20 cellular contexts compared by ENCODE assay signal in genomic region chr1:162138599-162139397, GRCh38.
A peak's percentile ranks its signal among the peaks of the same experiment; 100 is the strongest.
DNase-seq lines count a peak whose midpoint lies in the region; ATAC-seq and TF ChIP-seq lines count a peak whose summit lies in the region.
"Had no signal": no experiment of that assay in that cellular context is flagged by ENCODE, and none has a peak within 500 bp of the region (broad histone marks: within the 10 kb centered on the region; RNA-seq: fewer than 3 reads in every experiment).

No MANE protein-coding gene starts in this region.

- H3K9me3 Mint-ChIP-seq in endothelial cell (ENCODE audit: unreplicated experiment) (no peaks in the 10 kb centered on the region), neural crest cell (peaks cover 5% of the 10 kb centered on the region)
- H3K9me3 Mint-ChIP-seq: CD14-positive monocyte had no signal

- peak overlapping the region; percentile 63 for H3K4me2 ChIP-seq in BLaER1
- H3K4me2 ChIP-seq: SK-N-SH had no signal

- H3K4me1 Mint-ChIP-seq in endothelial cell (ENCODE audit: unreplicated experiment) (peaks cover 64% of the 10 kb centered on the region), neural crest cell (peaks cover 50% of the 10 kb centered on the region)

- H3K9me3 ChIP-seq in BLaER1 (no peaks in the 10 kb centered on the region), mucosa of descending colon (no peaks in the 10 kb centered on the region)
- H3K9me3 ChIP-seq: SK-N-SH had no signal

- TF ChIP-seq CTCF in endothelial cell (IDR thresholded peaks at IDR 0.05; ENCODE audit: unreplicated experiment): no peak
- no peak for TF ChIP-seq CTCF in neural crest cell (conservative IDR thresholded peaks at IDR 0.05)
- no peak for TF ChIP-seq CTCF in mucosa of descending colon (IDR thresholded peaks at IDR 0.05)

- no peak overlapping the region for H3K9ac ChIP-seq in BLaER1
- H3K9ac ChIP-seq: SK-N-SH had no signal

- H3K36me3 Mint-ChIP-seq in endothelial cell (ENCODE audit: low read depth, unreplicated experiment): peaks cover 3% of the 10 kb centered on the region
- peaks cover 3% of the 10 kb centered on the region for H3K36me3 Mint-ChIP-seq in neural crest cell (ENCODE audit: low read depth)
- H3K36me3 Mint-ChIP-seq: CD14-positive monocyte had no signal

- H3K27ac ChIP-seq in BLaER1: no peak overlapping the region

- H3K27ac Mint-ChIP-seq in endothelial cell (ENCODE audit: unreplicated experiment): peak overlapping the region; percentile 90
- H3K27ac Mint-ChIP-seq in neural crest cell (ENCODE audit: unreplicated experiment): peak overlapping the region; percentile 89

- ATAC-seq in GM19463 (IDR thresholded peaks at IDR 0.05; ENCODE audit: unreplicated experiment) (no peak), mucosa of descending colon (no peak)

- peaks cover 4% of the 10 kb centered on the region for H3K27me3 Mint-ChIP-seq in endothelial cell (ENCODE audit: unreplicated experiment)
- H3K27me3 Mint-ChIP-seq in neural crest cell (ENCODE audit: low read depth): no peaks in the 10 kb centered on the region

- H3K36me3 ChIP-seq in BLaER1: no peaks in the 10 kb centered on the region
- H3K36me3 ChIP-seq in mucosa of descending colon (ENCODE audit: low read depth): no peaks in the 10 kb centered on the region

- TF ChIP-seq EP300 in Ishikawa (IDR thresholded peaks at IDR 0.05; ENCODE audit: borderline replicate concordance): no peak

- H3K4me3 Mint-ChIP-seq in endothelial cell (ENCODE audit: unreplicated experiment) (no peak overlapping the region), neural crest cell (peak overlapping the region; percentile 20)
- H3K4me3 Mint-ChIP-seq: CD14-positive monocyte had no signal

- H3K4me1 ChIP-seq in BLaER1 (peaks cover 29% of the 10 kb centered on the region), mucosa of descending colon (ENCODE audit: low read depth) (no peaks in the 10 kb centered on the region)

- H4K20me1 ChIP-seq in BLaER1: no peaks in the 10 kb centered on the region

- H3K27me3 ChIP-seq in BLaER1: no peaks in the 10 kb centered on the region

- H3K4me3 ChIP-seq in BLaER1 (no peak overlapping the region), mucosa of descending colon (no peak overlapping the region)

- intact Hi-C loops in mucosa of descending colon (cut with DNase I, micrococcal nuclease): no loop called here

- no peak; the same call in 1 of the 2 replicates for TF ChIP-seq RAD21 in Ishikawa (IDR thresholded peaks at IDR 0.05; ENCODE audit: low read depth)

- DNase-seq in endothelial cell (ENCODE audit: low spot score) (no peak), neural crest cell (ENCODE audit: low read depth, low spot score) (no peak), Kasumi-1 (lab: John Stamatoyannopoulos, UW) (no peak), mucosa of descending colon (no peak), NCI-H2196 (lab: John Stamatoyannopoulos, UW; ENCODE audit: unreplicated experiment) (no peak)
- DNase-seq: COR-L47, DMS153, HCEC 1CT, KG1, NCI-H1048, NCI-H1436 treated with DMSO at 0.1 percent for 48 hours, NCI-H2029 treated with DMSO at 0.1 percent for 48 hours, NCI-H2171 treated with DMSO at 0.1 percent for 48 hours, NCI-H82, SHP77, SK-N-SH had no signal

TF ChIP-seq in Ishikawa, 13 proteins besides CTCF, POLR2A, EP300 and RAD21:
- TF ChIP-seq NFIC (IDR thresholded peaks at IDR 0.05) (no peak), TAF1 (IDR thresholded peaks at IDR 0.05; ENCODE audit: low read depth) (no peak), ZBTB7A (IDR thresholded peaks at IDR 0.05; ENCODE audit: low read depth) (no peak), USF1 (IDR thresholded peaks at IDR 0.05) (peak; percentile 23; the same call in 1 of the 2 replicates), FOXM1 (IDR thresholded peaks at IDR 0.05; ENCODE audit: borderline replicate concordance, low read depth) (no peak)
